8 cellular contexts compared by ENCODE assay signal in genomic region chr17:78127240-78127887, GRCh38. TPM values are rescaled to one million over a fixed set of nuclear protein-coding genes. Genes with fewer than 3 reads are reported as not detected.
DNase-seq lines count a peak whose midpoint lies in the region; ATAC-seq, FAIRE-seq and TF ChIP-seq lines count a peak whose summit lies in the region.

No MANE protein-coding gene starts in this region.

- TF ChIP-seq CTCF in Peyer's patch (IDR thresholded peaks at IDR 0.05) = no peak

- H3K27me3 ChIP-seq in Peyer's patch (no peaks in the 10 kb centered on the region), adipocyte (replicated peaks; ENCODE audit: control insufficient read depth, insufficient read depth, low read length) (peaks cover 20% of the 10 kb centered on the region)

- H3K36me3 ChIP-seq in Peyer's patch (peaks cover 0 to 36% (median 0%) of the 10 kb centered on the region in 3 donors), adipocyte (ENCODE audit: control insufficient read depth, insufficient read depth, low read length, severe bottlenecking) (no peaks in the 10 kb centered on the region)

- no peaks in the 10 kb centered on the region for H3K9me3 ChIP-seq in Peyer's patch
- H3K9me3 ChIP-seq in adipocyte (ENCODE audit: control insufficient read depth, low read length) = no peaks in the 10 kb centered on the region

- H3K27ac ChIP-seq in Peyer's patch = peak overlapping the region; percentile 84 to 99 (median 90)

- FAIRE-seq in GM12891 (lab: Jason Lieb, UNC) = peak; percentile 93

- ATAC-seq in GM19463 (IDR thresholded peaks at IDR 0.05; ENCODE audit: unreplicated experiment) (no peak), HG02981 (IDR thresholded peaks at IDR 0.05; ENCODE audit: unreplicated experiment) (no peak)

- H3K4me3 ChIP-seq in Peyer's patch (peak overlapping the region; percentile 59 to 97 (median 82)), adipocyte (ENCODE audit: low read length) (peak overlapping the region; percentile 63)

- TF ChIP-seq POLR2A in GM12891 (IDR thresholded peaks at IDR 0.05; ENCODE audit: low read depth, low read length) (no peak), Peyer's patch (IDR thresholded peaks at IDR 0.05) (peak; percentile 31 to 57)

- H3K9ac ChIP-seq in adipocyte (ENCODE audit: low read length) = peak overlapping the region; percentile 58

- H3K4me1 ChIP-seq in Peyer's patch = peaks cover 7 to 66% (median 59%) of the 10 kb centered on the region in 4 donors
- H3K4me1 ChIP-seq in adipocyte (ENCODE audit: control insufficient read depth, insufficient read depth, low read length) = peaks cover 12% of the 10 kb centered on the region

- no peak for DNase-seq in GM12891 (ENCODE audit: insufficient read length, low spot score)
- peak; percentile 79 to 89 (median 82) for DNase-seq in Peyer's patch
- DNase-seq in adipocyte (ENCODE audit: low read depth) = no peak
- peak; percentile 85 to 86 for DNase-seq in hippocampal formation (lab: John Stamatoyannopoulos, UW)
- peak; percentile 65 for DNase-seq in retina
- no peak for DNase-seq in NCI-H1105 (lab: John Stamatoyannopoulos, UW)

TF ChIP-seq in GM12891, 5 proteins besides CTCF, POLR2A, EP300 and RAD21:
- TF ChIP-seq PAX5 (IDR thresholded peaks at IDR 0.05; ENCODE audit: insufficient read depth, low read length, severe bottlenecking) (no peak), TAF1 (IDR thresholded peaks at IDR 0.05; ENCODE audit: low read depth, low read length) (no peak), POU2F2 (IDR thresholded peaks at IDR 0.05; ENCODE audit: low read depth, low read length) (no peak), POLR2AphosphoS5 (IDR thresholded peaks at IDR 0.05; ENCODE audit: low read depth, low read length) (no peak), SPI1 (IDR thresholded peaks at IDR 0.05; ENCODE audit: low read depth, low read length) (no peak)

RNA-seq across cellular contexts. Expression of gene TMC6, which starts 1.2 kb away (rescaled TPM):
- 125 TPM for polyA plus RNA-seq in GM12891 (2012; ENCODE audit: low read depth, missing spikeins)
- 100 to 1,000 TPM in 1 of 4 donors, 10 to 100 TPM in 3; 54.5 to 107 (median 94.9) TPM for total RNA-seq in Peyer's patch

RNA-seq across cellular contexts. Expression of gene TMC8, which starts 3.2 kb away (rescaled TPM):
- polyA plus RNA-seq in GM12891 (2012; ENCODE audit: low read depth, missing spikeins) = 67.1 TPM
- 10 to 100 TPM in 3 of 4 donors, 1 to 10 TPM in 1; 10.0 to 66.8 (median 22.5) TPM for total RNA-seq in Peyer's patch

RNA-seq across cellular contexts. Expression of gene C17orf99, which starts 18.8 kb away (rescaled TPM):
- 5.8 TPM for polyA plus RNA-seq in GM12891 (2012; ENCODE audit: low read depth, missing spikeins)
- 1 to 10 TPM in 1 of 4 donors, not detected in 3; 1.6 TPM for total RNA-seq in Peyer's patch

RNA-seq across cellular contexts. Expression of gene SYNGR2, which starts 41.0 kb away (rescaled TPM):
- polyA plus RNA-seq in GM12891 (2012; ENCODE audit: low read depth, missing spikeins) = 338 TPM
- total RNA-seq in Peyer's patch = 10 to 100 TPM; 51.2 to 87.2 (median 77.3) TPM

RNA-seq across cellular contexts. Expression of gene TK1, which starts 59.5 kb away (rescaled TPM):
- 82.5 TPM for polyA plus RNA-seq in GM12891 (2012; ENCODE audit: low read depth, missing spikeins)
- 10 to 100 TPM in 2 of 4 donors, 1 to 10 TPM in 2; 6.2 to 46.2 (median 10.1) TPM for total RNA-seq in Peyer's patch

Comparison
In these comparisons a context has a peak if more than half of its experiments do, and no peak if none do; other contexts are left out.
1. DNase-seq: peak in Peyer's patch (3 of 3), hippocampal formation (2 of 2) and retina (single experiment); none in GM12891 (single experiment), adipocyte (single experiment) and NCI-H1105 (single experiment).